Comparison of ENCODE assay signal across 9 cellular contexts in genomic region chr12:54053625-54054441, GRCh38. TPM values are rescaled to one million over a fixed set of nuclear protein-coding genes. Genes with fewer than 3 reads are reported as not detected.
DNase-seq lines count a peak whose midpoint lies in the region; ATAC-seq lines count a peak whose summit lies in the region.
"Had no signal": no experiment of that assay in that cellular context is flagged by ENCODE, and none has a peak within 500 bp of the region (broad histone marks: within the 10 kb centered on the region; RNA-seq: fewer than 3 reads in every experiment).

TSS of gene HOXC4 (plus strand) at chr12:54053835. CDS start at chr12:54053923, 88 bp downstream.

- peaks cover 3% of the 10 kb centered on the region for H3K36me3 Mint-ChIP-seq in activated naive CD4-positive, alpha-beta T cell treated with anti-CD3 and anti-CD28 coated beads, Interleukin-2, amount 10 ng/mL, durations not matched to agents 7 days and 5 days
- peaks cover 0 to under 1% of the 10 kb centered on the region in 2 donors for H3K36me3 Mint-ChIP-seq in activated naive CD4-positive, alpha-beta T cell treated with anti-CD3 and anti-CD28 coated beads, Interleukin-2, amount 50 U/mL, for 72 hours

- peaks cover 10% of the 10 kb centered on the region for H3K4me1 ChIP-seq in stomach smooth muscle (ENCODE audit: control insufficient read depth, insufficient read depth, low read length)

- H3K4me3 ChIP-seq in stomach smooth muscle (ENCODE audit: low read length in 2 of 2), result peak within 1 kb of the TSS; percentile 74 to 82

- no peaks in the 10 kb centered on the region for H3K9me3 Mint-ChIP-seq in activated naive CD4-positive, alpha-beta T cell treated with anti-CD3 and anti-CD28 coated beads, Interleukin-2, amount 10 ng/mL, durations not matched to agents 7 days and 5 days
- H3K9me3 Mint-ChIP-seq in activated naive CD4-positive, alpha-beta T cell treated with anti-CD3 and anti-CD28 coated beads, Interleukin-2, amount 50 U/mL, for 72 hours, result no peaks in the 10 kb centered on the region

- H3K9ac ChIP-seq in stomach smooth muscle (ENCODE audit: low read length in 2 of 2), result peak within 1 kb of the TSS; percentile 25 to 55

- H3K27me3 Mint-ChIP-seq in activated naive CD4-positive, alpha-beta T cell treated with anti-CD3 and anti-CD28 coated beads, Interleukin-2, amount 10 ng/mL, durations not matched to agents 7 days and 5 days, result peaks cover 100% of the 10 kb centered on the region

- CTCF ChIA-PET in activated naive CD4-positive, alpha-beta T cell treated with anti-CD3 and anti-CD28 coated beads, Interleukin-2, amount 10 ng/mL, durations not matched to agents 7 days and 5 days (lab: Charles Lee), result interaction anchor here (0.6 to 1.3 kb wide), 4 partner anchors 136 to 148 kb away, joined by 3 to 4 read pairs (median 3); no protein-coding TSS in a partner anchor

- peak within 1 kb of the TSS; percentile 63 for H3K4me3 Mint-ChIP-seq in activated naive CD4-positive, alpha-beta T cell treated with anti-CD3 and anti-CD28 coated beads, Interleukin-2, amount 10 ng/mL, durations not matched to agents 7 days and 5 days

- peak within 1 kb of the TSS; percentile 18 for H3K27ac ChIP-seq in stomach smooth muscle (ENCODE audit: low read length)

- no peaks in the 10 kb centered on the region for H3K9me3 ChIP-seq in stomach smooth muscle (ENCODE audit: control insufficient read depth in 2 of 2, low read length in 2 of 2)

- peak; percentile 58 for ATAC-seq in HG03175 (IDR thresholded peaks at IDR 0.05; ENCODE audit: unreplicated experiment)
- peak; percentile 38 to 40 for ATAC-seq in activated naive CD4-positive, alpha-beta T cell treated with anti-CD3 and anti-CD28 coated beads, Interleukin-2, amount 50 U/mL, for 72 hours

- peaks cover 30 to 48% of the 10 kb centered on the region in 2 donors for H3K27me3 ChIP-seq in stomach smooth muscle (ENCODE audit: control insufficient read depth in 1 of 2, insufficient read depth in 2 of 2, low read length in 2 of 2)

- H3K36me3 ChIP-seq in stomach smooth muscle (ENCODE audit: control insufficient read depth in 2 of 2, insufficient read depth in 2 of 2, low read length in 2 of 2), result no peaks in the 10 kb centered on the region

- peaks cover 27% of the 10 kb centered on the region for H3K4me1 Mint-ChIP-seq in activated naive CD4-positive, alpha-beta T cell treated with anti-CD3 and anti-CD28 coated beads, Interleukin-2, amount 10 ng/mL, durations not matched to agents 7 days and 5 days

- no peak for DNase-seq in activated naive CD4-positive, alpha-beta T cell treated with anti-CD3 and anti-CD28 coated beads, Interleukin-2, amount 10 ng/mL, durations not matched to agents 7 days and 5 days
- DNase-seq in activated naive CD4-positive, alpha-beta T cell treated with anti-CD3 and anti-CD28 coated beads, Interleukin-2, amount 50 U/mL, for 16 hours, result no peak
- no peak for DNase-seq in activated naive CD4-positive, alpha-beta T cell treated with anti-CD3 and anti-CD28 coated beads, Interleukin-2, amount 50 U/mL, for 72 hours (ENCODE audit: low spot score in 2 of 2)
- DNase-seq in islet precursor cell (peak; percentile 75), kidney tubule cell (ENCODE audit: low spot score) (no peak), AG08395 (ENCODE audit: low spot score) (no peak)

- no peak within 1 kb of the TSS for H3K27ac Mint-ChIP-seq in activated naive CD4-positive, alpha-beta T cell treated with anti-CD3 and anti-CD28 coated beads, Interleukin-2, amount 10 ng/mL, durations not matched to agents 7 days and 5 days
- no peak within 1 kb of the TSS for H3K27ac Mint-ChIP-seq in activated naive CD4-positive, alpha-beta T cell treated with anti-CD3 and anti-CD28 coated beads, Interleukin-2, amount 50 U/mL, for 72 hours

RNA-seq across cellular contexts. Expression of gene HOXC4, which starts in this region (rescaled TPM):
- under 1 TPM in 1 of 2 donors, not detected in 1; 0.18 TPM for total RNA-seq in activated naive CD4-positive, alpha-beta T cell treated with anti-CD3 and anti-CD28 coated beads, Interleukin-2, amount 50 U/mL, for 72 hours
- total RNA-seq: bronchial epithelial cell had no signal

Comparison
In these comparisons a context has a peak if more than half of its experiments do, and no peak if none do; other contexts are left out.
1. Peak in ATAC-seq in activated naive CD4-positive, alpha-beta T cell treated with anti-CD3 and anti-CD28 coated beads, Interleukin-2, amount 50 U/mL, for 72 hours; RNA of the gene not detected or under 1 TPM.